ENCODE assay signal across 17 cellular contexts in the genomic region with DNA sequence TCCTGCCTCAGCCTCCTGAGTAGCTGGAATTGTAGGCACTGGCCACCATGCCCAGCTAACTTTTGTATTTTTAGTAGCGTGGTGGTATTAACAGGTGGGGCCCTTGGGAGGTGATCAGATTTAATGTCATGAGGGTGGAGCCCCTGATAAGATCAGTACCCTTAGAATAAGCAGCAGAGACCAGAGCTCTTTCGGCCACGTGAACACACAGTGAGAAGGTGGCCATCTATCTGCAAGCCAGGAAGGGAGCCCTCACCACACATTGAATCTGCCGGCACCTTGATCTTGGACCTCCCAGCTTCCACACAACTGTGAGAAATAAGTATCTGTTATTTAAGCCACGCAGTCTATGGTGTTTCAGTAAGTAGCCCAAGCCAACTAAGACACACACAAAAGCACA.
"Had no signal": no experiment of that assay in that cellular context is flagged by ENCODE, and none has a peak within 500 bp of the region (broad histone marks: within the 10 kb centered on the region; RNA-seq: fewer than 3 reads in every experiment).

No MANE protein-coding gene starts in this region.

- H3K4me3 ChIP-seq: colonic mucosa, esophagus squamous epithelium, gastrocnemius medialis, tibial artery had no signal

- H3K9me3 ChIP-seq: colonic mucosa, esophagus squamous epithelium, gastrocnemius medialis, tibial artery had no signal

- H3K27me3 ChIP-seq: colonic mucosa, esophagus squamous epithelium, gastrocnemius medialis, tibial artery had no signal

- DNase-seq: activated CD4-positive, alpha-beta memory T cell treated with anti-CD3 and anti-CD28 coated beads for 36 hours; activated CD4-positive, alpha-beta T cell treated with anti-CD3 and anti-CD28 coated beads for 48 hours; activated gamma-delta T cell; activated naive CD4-positive, alpha-beta T cell treated with anti-CD3 and anti-CD28 coated beads, Interleukin-2, amount 50 U/mL, for 16 hours; activated naive CD8-positive, alpha-beta T cell treated with anti-CD3 and anti-CD28 coated beads, Interleukin-2, amount 50 U/mL, for 24 hours; colonic mucosa; esophagus squamous epithelium; gastrocnemius medialis; head of caudate nucleus; islet precursor cell; left cardiac atrium; nucleus accumbens; stimulated activated CD4-positive, alpha-beta T cell treated with anti-CD3 and anti-CD28 coated beads, Interleukin-4, amount 100 ng/mL, for 24 hours; SW 1271; T-helper 2 cell; tibial artery had no signal

- H3K4me1 ChIP-seq: gastrocnemius medialis, tibial artery had no signal

- ATAC-seq: activated naive CD8-positive, alpha-beta T cell treated with anti-CD3 and anti-CD28 coated beads, Interleukin-2, amount 50 U/mL, for 24 hours; gastrocnemius medialis; sciatic nerve had no signal

- H3K27ac ChIP-seq: colonic mucosa, esophagus squamous epithelium, gastrocnemius medialis, tibial artery had no signal
